ENCODE assay signal across 31 cellular contexts in genomic region chr2:115292742-115293141, GRCh38.
"Had no signal": no experiment of that assay in that cellular context is flagged by ENCODE, and none has a peak within 500 bp of the region (broad histone marks: within the 10 kb centered on the region; RNA-seq: fewer than 3 reads in every experiment).

No MANE protein-coding gene starts in this region.

- H3K4me1 ChIP-seq: ascending aorta, breast epithelium had no signal

- H3K4me3 ChIP-seq: ascending aorta, body of pancreas, breast epithelium, cardiac muscle cell had no signal

- H3K36me3 ChIP-seq: ascending aorta, brain microvascular endothelial cell, breast epithelium, cardiac muscle cell had no signal

- H3K27me3 ChIP-seq: ascending aorta, body of pancreas, brain microvascular endothelial cell, breast epithelium, cardiac muscle cell had no signal

- H3K27ac ChIP-seq: ascending aorta, body of pancreas, brain microvascular endothelial cell, breast epithelium, cardiac muscle cell had no signal

- H3K9me3 ChIP-seq: ascending aorta, body of pancreas, breast epithelium had no signal

- ATAC-seq: activated naive CD4-positive, alpha-beta T cell treated with anti-CD3 and anti-CD28 coated beads, Interleukin-2, amount 50 U/mL, for 72 hours; activated naive CD8-positive, alpha-beta T cell treated with anti-CD3 and anti-CD28 coated beads, Interleukin-2, amount 50 U/mL, for 24 hours; activated T-cell treated with anti-CD3 and anti-CD28 coated beads, Interleukin-2, amount 50 U/mL, for 4 hours; activated T-cell treated with anti-CD3 and anti-CD28 coated beads, Interleukin-2, amount 50 U/mL, for 72 hours; activated T-helper 17 cell treated with anti-CD3 and anti-CD28 coated beads, Interleukin-2, amount 50 U/mL, for 72 hours; body of pancreas had no signal

- DNase-seq: activated effector memory CD4-positive, alpha-beta T cell treated with anti-CD3 and anti-CD28 coated beads, Interleukin-2, amount 50 U/mL, for 16 hours; activated effector memory CD4-positive, alpha-beta T cell treated with Interleukin-2 at 50 U/mL for 16 hours; activated gamma-delta T cell; activated gamma-delta T cell treated with Interleukin-2 at 50 U/mL for 16 hours; activated naive CD4-positive, alpha-beta T cell; activated naive CD4-positive, alpha-beta T cell treated with anti-CD3 and anti-CD28 coated beads for 36 hours; activated naive CD4-positive, alpha-beta T cell treated with anti-CD3 and anti-CD28 coated beads, Interleukin-2, amount 10 ng/mL, durations not matched to agents 7 days and 5 days; activated naive CD4-positive, alpha-beta T cell treated with anti-CD3 and anti-CD28 coated beads, Interleukin-2, amount 50 U/mL, for 16 hours; activated naive CD4-positive, alpha-beta T cell treated with Interleukin-2 at 50 U/mL for 16 hours; activated naive CD8-positive, alpha-beta T cell treated with anti-CD3 and anti-CD28 coated beads for 36 hours; activated naive CD8-positive, alpha-beta T cell treated with anti-CD3 and anti-CD28 coated beads, Interleukin-2, amount 10 ng/mL, durations not matched to agents 7 days and 5 days; activated naive CD8-positive, alpha-beta T cell treated with anti-CD3 and anti-CD28 coated beads, Interleukin-2, amount 50 U/mL, for 24 hours; activated T-cell treated with anti-CD3 and anti-CD28 coated beads, Interleukin-2, amount 50 U/mL, for 1 hour; activated T-cell treated with anti-CD3 and anti-CD28 coated beads, Interleukin-2, amount 50 U/mL, for 24 hours; activated T-cell treated with anti-CD3 and anti-CD28 coated beads, Interleukin-2, amount 50 U/mL, for 4 hours; activated T-cell treated with anti-CD3 and anti-CD28 coated beads, Interleukin-2, amount 50 U/mL, for 48 hours; activated T-cell treated with anti-CD3 and anti-CD28 coated beads, Interleukin-2, amount 50 U/mL, for 72 hours; amniotic stem cell; amygdala; anterior cingulate cortex; aorta; body of pancreas; brain microvascular endothelial cell; caudate nucleus; central memory CD4-positive, alpha-beta T cell; cerebellar nuclear complex had no signal
